In genomic region chr17:40611840-40612509, GRCh38 we compare ENCODE assay signal across 22 cellular contexts. TPM values are rescaled to one million over a fixed set of nuclear protein-coding genes. Genes with fewer than 3 reads are reported as not detected.
DNase-seq lines count a peak whose midpoint lies in the region; ATAC-seq and TF ChIP-seq lines count a peak whose summit lies in the region.
"Had no signal": no experiment of that assay in that cellular context is flagged by ENCODE, and none has a peak within 500 bp of the region (broad histone marks: within the 10 kb centered on the region; RNA-seq: fewer than 3 reads in every experiment).

No MANE protein-coding gene starts in this region.

- peaks cover 7% of the 10 kb centered on the region for H3K27me3 Mint-ChIP-seq in CD4-positive, CD25-positive, alpha-beta regulatory T cell
- H3K27me3 Mint-ChIP-seq in activated T-helper 2 cell treated with anti-CD3 and anti-CD28 coated beads, Interferon-gamma antibody, Interleukin-2, Interleukin-4, amounts not matched to agents 10 μg/mL and 5 μg/mL and 100 μg/mL, durations not matched to agents 14 hours and 24 hours and 36 hours (ENCODE audit: low read depth) = no peaks in the 10 kb centered on the region

- peak overlapping the region; percentile 96 to 99 (median 99) for H3K27ac Mint-ChIP-seq in CD4-positive, CD25-positive, alpha-beta regulatory T cell
- peak overlapping the region; percentile 36 for H3K27ac Mint-ChIP-seq in activated T-helper 2 cell treated with anti-CD3 and anti-CD28 coated beads, Interferon-gamma antibody, Interleukin-2, Interleukin-4, amounts not matched to agents 10 μg/mL and 5 μg/mL and 100 μg/mL, durations not matched to agents 14 hours and 24 hours and 36 hours
- H3K27ac Mint-ChIP-seq: nephron had no signal

- intact Hi-C loops in activated T-helper 2 cell treated with anti-CD3 and anti-CD28 coated beads, Interferon-gamma antibody, Interleukin-2, Interleukin-4, amounts not matched to agents 10 μg/mL and 5 μg/mL and 100 μg/mL, durations not matched to agents 14 hours and 24 hours and 36 hours (cut with micrococcal nuclease) = no loop called here
- intact Hi-C loops in heart left ventricle (cut with DNase I) = loop anchor here in 2 of 10 donors (10.0 kb wide), 2 partner anchors 943 to 1053 kb away; no protein-coding TSS in a partner anchor

- no peak for TF ChIP-seq POLR2A in heart left ventricle (IDR thresholded peaks at IDR 0.05)

- no peak for ATAC-seq in CD4-positive, CD25-positive, alpha-beta regulatory T cell (ENCODE audit: low read depth in 2 of 2)
- no peak for ATAC-seq in heart left ventricle
- ATAC-seq in GM21390 (IDR thresholded peaks at IDR 0.05; ENCODE audit: unreplicated experiment) = no peak
- ATAC-seq: PC-3 had no signal

- TF ChIP-seq CTCF in heart left ventricle (IDR thresholded peaks at IDR 0.05) = no peak

- no peaks in the 10 kb centered on the region for H3K9me3 ChIP-seq in CD4-positive, CD25-positive, alpha-beta regulatory T cell (ENCODE audit: control insufficient read depth in 2 of 2, low read length in 2 of 2)
- H3K9me3 ChIP-seq in heart left ventricle = no peaks in the 10 kb centered on the region

- no peaks in the 10 kb centered on the region for H3K36me3 ChIP-seq in CD4-positive, CD25-positive, alpha-beta regulatory T cell (ENCODE audit: control insufficient read depth, insufficient read depth, low read length)
- H3K36me3 ChIP-seq in heart left ventricle = no peaks in the 10 kb centered on the region

- H3K27ac ChIP-seq in CD4-positive, CD25-positive, alpha-beta regulatory T cell (ENCODE audit: insufficient read depth, low read length, poor library complexity, severe bottlenecking) = peak overlapping the region; percentile 98
- no peak overlapping the region for H3K27ac ChIP-seq in heart left ventricle
- H3K27ac ChIP-seq: 22Rv1, hepatocyte had no signal

- 71 to 81% (median 74%) methylated on average over 7 of the region's 7 CpGs for WGBS in heart left ventricle, 4 donors

- no peaks in the 10 kb centered on the region for H3K9me3 Mint-ChIP-seq in CD4-positive, CD25-positive, alpha-beta regulatory T cell
- no peaks in the 10 kb centered on the region for H3K9me3 Mint-ChIP-seq in activated T-helper 2 cell treated with anti-CD3 and anti-CD28 coated beads, Interferon-gamma antibody, Interleukin-2, Interleukin-4, amounts not matched to agents 10 μg/mL and 5 μg/mL and 100 μg/mL, durations not matched to agents 14 hours and 24 hours and 36 hours
- H3K9me3 Mint-ChIP-seq: nephron had no signal

- peak; percentile 28 for DNase-seq in NCI-H2227 treated with DMSO at 0.1 percent for 48 hours (lab: John Stamatoyannopoulos, UW)
- DNase-seq in NCI-H2227 (lab: John Stamatoyannopoulos, UW; ENCODE audit: unreplicated experiment) = no peak
- no peak for DNase-seq in CD4-positive, CD25-positive, alpha-beta regulatory T cell
- DNase-seq in activated T-helper 2 cell treated with anti-CD3 and anti-CD28 coated beads, Interferon-gamma antibody, Interleukin-2, Interleukin-4, amounts not matched to agents 10 μg/mL and 5 μg/mL and 100 μg/mL, durations not matched to agents 14 hours and 24 hours and 36 hours (ENCODE audit: low spot score) = no peak
- peak; percentile 29 for DNase-seq in inferior parietal cortex (ENCODE audit: extremely low spot score)
- no peak for DNase-seq in DMS79 treated with DMSO at 0.1 percent for 48 hours (lab: John Stamatoyannopoulos, UW)
- no peak for DNase-seq in heart left ventricle
- DNase-seq: AML-193, islet precursor cell, NCI-H1417, NCI-H2107, NCI-H748 treated with DMSO at 0.1 percent for 48 hours, SIG-M5 had no signal

- H3K4me1 Mint-ChIP-seq in CD4-positive, CD25-positive, alpha-beta regulatory T cell = peaks cover 7 to 95% (median 64%) of the 10 kb centered on the region in 4 donors
- H3K4me1 Mint-ChIP-seq in activated T-helper 2 cell treated with anti-CD3 and anti-CD28 coated beads, Interferon-gamma antibody, Interleukin-2, Interleukin-4, amounts not matched to agents 10 μg/mL and 5 μg/mL and 100 μg/mL, durations not matched to agents 14 hours and 24 hours and 36 hours (ENCODE audit: low read depth) = peaks cover 80% of the 10 kb centered on the region
- H3K4me1 Mint-ChIP-seq: nephron had no signal

- peak overlapping the region; percentile 80 to 92 (median 84) for H3K4me3 Mint-ChIP-seq in CD4-positive, CD25-positive, alpha-beta regulatory T cell
- peak overlapping the region; percentile 46 for H3K4me3 Mint-ChIP-seq in activated T-helper 2 cell treated with anti-CD3 and anti-CD28 coated beads, Interferon-gamma antibody, Interleukin-2, Interleukin-4, amounts not matched to agents 10 μg/mL and 5 μg/mL and 100 μg/mL, durations not matched to agents 14 hours and 24 hours and 36 hours (ENCODE audit: low read depth)
- H3K4me3 Mint-ChIP-seq: nephron had no signal

- H3K4me3 ChIP-seq in CD4-positive, CD25-positive, alpha-beta regulatory T cell (ENCODE audit: low read depth, low read length) = peak overlapping the region; percentile 83
- no peak overlapping the region for H3K4me3 ChIP-seq in heart left ventricle
- H3K4me3 ChIP-seq: hepatocyte had no signal

- peaks cover 87% of the 10 kb centered on the region for H3K4me1 ChIP-seq in CD4-positive, CD25-positive, alpha-beta regulatory T cell (ENCODE audit: control insufficient read depth, insufficient read depth, low read length, poor library complexity, severe bottlenecking)
- H3K4me1 ChIP-seq in heart left ventricle = peaks cover 0 to 12% (median 0%) of the 10 kb centered on the region in 12 donors

- H3K36me3 Mint-ChIP-seq in CD4-positive, CD25-positive, alpha-beta regulatory T cell = no peaks in the 10 kb centered on the region
- no peaks in the 10 kb centered on the region for H3K36me3 Mint-ChIP-seq in activated T-helper 2 cell treated with anti-CD3 and anti-CD28 coated beads, Interferon-gamma antibody, Interleukin-2, Interleukin-4, amounts not matched to agents 10 μg/mL and 5 μg/mL and 100 μg/mL, durations not matched to agents 14 hours and 24 hours and 36 hours (ENCODE audit: low read depth)

- no peaks in the 10 kb centered on the region for H3K27me3 ChIP-seq in CD4-positive, CD25-positive, alpha-beta regulatory T cell (ENCODE audit: control insufficient read depth, insufficient read depth, low read length)
- peaks cover 0 to 30% (median 0%) of the 10 kb centered on the region in 9 donors for H3K27me3 ChIP-seq in heart left ventricle
- H3K27me3 ChIP-seq: hepatocyte had no signal

RNA-seq across cellular contexts. Expression of gene SMARCE1, which starts 35.6 kb away (rescaled TPM):
- 76.9 TPM for total RNA-seq in CD4-positive, CD25-positive, alpha-beta regulatory T cell
- 100 to 1,000 TPM; 169 to 228 (median 179) TPM for polyA plus RNA-seq in CD4-positive, CD25-positive, alpha-beta regulatory T cell
- total RNA-seq in activated T-helper 2 cell treated with anti-CD3 and anti-CD28 coated beads, Interferon-gamma antibody, Interleukin-2, Interleukin-4, amounts not matched to agents 10 μg/mL and 5 μg/mL and 100 μg/mL, durations not matched to agents 14 hours and 24 hours and 36 hours = 126 and 131 TPM in 2 replicates
- total RNA-seq in heart left ventricle = 10 to 100 TPM; 51.8 to 88.0 (median 59.4) TPM
- 10 to 100 TPM; 38.6 to 60.9 TPM for polyA plus RNA-seq in heart left ventricle

RNA-seq across cellular contexts. Expression of gene CCR7, which starts 46.7 kb away (rescaled TPM):
- 192 TPM for total RNA-seq in CD4-positive, CD25-positive, alpha-beta regulatory T cell
- 100 to 1,000 TPM; 351 to 828 (median 609) TPM for polyA plus RNA-seq in CD4-positive, CD25-positive, alpha-beta regulatory T cell
- total RNA-seq in activated T-helper 2 cell treated with anti-CD3 and anti-CD28 coated beads, Interferon-gamma antibody, Interleukin-2, Interleukin-4, amounts not matched to agents 10 μg/mL and 5 μg/mL and 100 μg/mL, durations not matched to agents 14 hours and 24 hours and 36 hours = 367 and 374 TPM in 2 replicates
- total RNA-seq in heart left ventricle = 1 to 10 TPM in 1 of 9 donors, under 1 TPM in 5, not detected in 3; 0.09 to 2.2 (median 0.23) TPM
- under 1 TPM; 0.15 to 0.35 TPM for polyA plus RNA-seq in heart left ventricle
- total RNA-seq: fibroblast of villous mesenchyme, H4, LHCN-M2, PC-3 had no signal

RNA-seq across cellular contexts. Expression of gene KRT222, which starts 53.0 kb away (rescaled TPM):
- not detected for total RNA-seq in CD4-positive, CD25-positive, alpha-beta regulatory T cell
- under 1 TPM in 1 of 4 donors, not detected in 3; 0.23 TPM for polyA plus RNA-seq in CD4-positive, CD25-positive, alpha-beta regulatory T cell
- 0.43 TPM in 1 of 2 replicates, not detected in the other for total RNA-seq in activated T-helper 2 cell treated with anti-CD3 and anti-CD28 coated beads, Interferon-gamma antibody, Interleukin-2, Interleukin-4, amounts not matched to agents 10 μg/mL and 5 μg/mL and 100 μg/mL, durations not matched to agents 14 hours and 24 hours and 36 hours
- total RNA-seq in heart left ventricle = 1 to 10 TPM in 1 of 9 donors, under 1 TPM in 4, not detected in 4; 0.25 to 1.3 (median 0.96) TPM
- polyA plus RNA-seq in heart left ventricle = not detected
- total RNA-seq: fibroblast of villous mesenchyme; LHCN-M2; PC-3; T-helper 1 cell treated with Interleukin-12 subunit alpha and Interleukin-12 subunit beta and Interleukin-4 antibody, amounts not matched to agents 30 ng/mL and 1 ng/mL, for 36 hours had no signal

Comparison
In these comparisons a context has a peak if more than half of its experiments do, and no peak if none do; other contexts are left out.
1. DNase-seq: peak in NCI-H2227 treated with DMSO at 0.1 percent for 48 hours (single experiment) and inferior parietal cortex (single experiment); none in NCI-H2227 (single experiment), CD4-positive, CD25-positive, alpha-beta regulatory T cell (0 of 3), activated T-helper 2 cell treated with anti-CD3 and anti-CD28 coated beads, Interferon-gamma antibody, Interleukin-2, Interleukin-4, amounts not matched to agents 10 μg/mL and 5 μg/mL and 100 μg/mL, durations not matched to agents 14 hours and 24 hours and 36 hours (single experiment), DMS79 treated with DMSO at 0.1 percent for 48 hours (single experiment) and heart left ventricle (0 of 5).
2. RNA of gene CCR7, which starts 46.7 kb away (total RNA-seq): 367 to 374 TPM in activated T-helper 2 cell treated with anti-CD3 and anti-CD28 coated beads, Interferon-gamma antibody, Interleukin-2, Interleukin-4, amounts not matched to agents 10 μg/mL and 5 μg/mL and 100 μg/mL, durations not matched to agents 14 hours and 24 hours and 36 hours and 192 TPM in CD4-positive, CD25-positive, alpha-beta regulatory T cell (single experiment); 0.09 to 2.2 TPM in heart left ventricle; every median in the first group is over 10 times any median in the second.